In genomic region chr16:13766334-13766733, GRCh38 we compare ENCODE assay signal across 28 cellular contexts.
"Had no signal": no experiment of that assay in that cellular context is flagged by ENCODE, and none has a peak within 500 bp of the region (broad histone marks: within the 10 kb centered on the region; RNA-seq: fewer than 3 reads in every experiment).

No MANE protein-coding gene starts in this region.

- H3K4me1 Mint-ChIP-seq: stimulated activated effector memory CD8-positive, alpha-beta T cell treated with anti-CD3 and anti-CD28 coated beads, Interleukin-12 subunit alpha, Interleukin-12 subunit beta, amount 100 ng/mL, for 72 hours; stimulated activated memory B cell treated with anti-CD40 and anti-IgM and Interleukin-4, amounts not matched to agents 10 μg/mL and 1 μg/mL and 100 μg/mL, for 72 hours; stimulated activated naive B cell treated with anti-CD40 and anti-IgM and Interleukin-4, amounts not matched to agents 10 μg/mL and 1 μg/mL and 100 μg/mL, for 72 hours; stimulated activated naive CD8-positive, alpha-beta T cell treated with anti-CD3 and anti-CD28 coated beads, Interleukin-15, amount 100 ng/mL, for 72 hours had no signal

- H3K27me3 ChIP-seq: stomach, suprapubic skin, testis, thyroid gland, tibial artery, tibial nerve, transverse colon, upper lobe of left lung, upper lobe of right lung, vagina had no signal

- ATAC-seq: stimulated activated effector memory CD8-positive, alpha-beta T cell treated with anti-CD3 and anti-CD28 coated beads, Interleukin-12 subunit alpha, Interleukin-12 subunit beta, amount 100 ng/mL, for 72 hours; stimulated activated memory B cell treated with anti-CD40 and anti-IgM and Interleukin-4, amounts not matched to agents 10 μg/mL and 1 μg/mL and 100 μg/mL, for 72 hours; stimulated activated naive B cell treated with anti-CD40 and anti-IgM and Interleukin-4, amounts not matched to agents 10 μg/mL and 1 μg/mL and 100 μg/mL, for 72 hours; stimulated activated naive CD8-positive, alpha-beta T cell treated with anti-CD3 and anti-CD28 coated beads, Interleukin-15, amount 100 ng/mL, for 72 hours; stimulated activated naive CD8-positive, alpha-beta T cell treated with anti-CD3 and anti-CD28 coated beads, Interleukin-15, Interleukin-2, amounts not matched to agents 100 U/mL and 50 U/mL, for 24 hours; upper lobe of right lung had no signal

- H3K4me3 ChIP-seq: stomach, suprapubic skin, testis, thoracic aorta, thyroid gland, tibial artery, tibial nerve, transverse colon, upper lobe of left lung, upper lobe of right lung, uterus, vagina had no signal

- H3K36me3 Mint-ChIP-seq: stimulated activated effector memory CD8-positive, alpha-beta T cell treated with anti-CD3 and anti-CD28 coated beads, Interleukin-12 subunit alpha, Interleukin-12 subunit beta, amount 100 ng/mL, for 72 hours; stimulated activated memory B cell treated with anti-CD40 and anti-IgM and Interleukin-4, amounts not matched to agents 10 μg/mL and 1 μg/mL and 100 μg/mL, for 72 hours; stimulated activated naive B cell treated with anti-CD40 and anti-IgM and Interleukin-4, amounts not matched to agents 10 μg/mL and 1 μg/mL and 100 μg/mL, for 72 hours; type B pancreatic cell had no signal

- H3K4me3 Mint-ChIP-seq: stimulated activated effector memory CD8-positive, alpha-beta T cell treated with anti-CD3 and anti-CD28 coated beads, Interleukin-12 subunit alpha, Interleukin-12 subunit beta, amount 100 ng/mL, for 72 hours; stimulated activated memory B cell treated with anti-CD40 and anti-IgM and Interleukin-4, amounts not matched to agents 10 μg/mL and 1 μg/mL and 100 μg/mL, for 72 hours; stimulated activated naive B cell treated with anti-CD40 and anti-IgM and Interleukin-4, amounts not matched to agents 10 μg/mL and 1 μg/mL and 100 μg/mL, for 72 hours; stimulated activated naive CD8-positive, alpha-beta T cell treated with anti-CD3 and anti-CD28 coated beads, Interleukin-15, amount 100 ng/mL, for 72 hours; stimulated activated naive CD8-positive, alpha-beta T cell treated with anti-CD3 and anti-CD28 coated beads, Interleukin-15, Interleukin-2, amounts not matched to agents 100 ng/mL and 50 ng/mL, for 24 hours; type B pancreatic cell had no signal

- H3K4me1 ChIP-seq: stomach, suprapubic skin, testis, thyroid gland, tibial artery, tibial nerve, transverse colon, upper lobe of left lung, upper lobe of right lung, uterus, vagina had no signal

- H3K36me3 ChIP-seq: stomach, suprapubic skin, thoracic aorta, thyroid gland, tibial artery, tibial nerve, transverse colon, upper lobe of left lung, upper lobe of right lung, uterus, vagina had no signal

- H3K27ac ChIP-seq: stomach, suprapubic skin, testis, thoracic aorta, thyroid gland, tibial artery, tibial nerve, transverse colon, upper lobe of left lung, upper lobe of right lung, uterus, vagina had no signal

- H3K27me3 Mint-ChIP-seq: stimulated activated memory B cell treated with anti-CD40 and anti-IgM and Interleukin-4, amounts not matched to agents 10 μg/mL and 1 μg/mL and 100 μg/mL, for 72 hours; stimulated activated naive CD8-positive, alpha-beta T cell treated with anti-CD3 and anti-CD28 coated beads, Interleukin-15, amount 100 ng/mL, for 72 hours had no signal

- H3K27ac Mint-ChIP-seq: stimulated activated effector memory CD8-positive, alpha-beta T cell treated with anti-CD3 and anti-CD28 coated beads, Interleukin-12 subunit alpha, Interleukin-12 subunit beta, amount 100 ng/mL, for 72 hours; stimulated activated memory B cell treated with anti-CD40 and anti-IgM and Interleukin-4, amounts not matched to agents 10 μg/mL and 1 μg/mL and 100 μg/mL, for 72 hours; stimulated activated naive B cell treated with anti-CD40 and anti-IgM and Interleukin-4, amounts not matched to agents 10 μg/mL and 1 μg/mL and 100 μg/mL, for 72 hours; stimulated activated naive CD8-positive, alpha-beta T cell treated with anti-CD3 and anti-CD28 coated beads, Interleukin-15, amount 100 ng/mL, for 72 hours; stimulated activated naive CD8-positive, alpha-beta T cell treated with anti-CD3 and anti-CD28 coated beads, Interleukin-15, Interleukin-2, amounts not matched to agents 100 ng/mL and 50 ng/mL, for 24 hours; type B pancreatic cell had no signal

- DNase-seq: stimulated activated CD4-positive, alpha-beta T cell treated with anti-CD3 and anti-CD28 coated beads, Interleukin-2, amount 100 ng/mL, for 48 hours; stimulated activated CD4-positive, alpha-beta T cell treated with anti-CD3 and anti-CD28 coated beads, Interleukin-4, amount 100 ng/mL, for 1 hour; stimulated activated CD4-positive, alpha-beta T cell treated with anti-CD3 and anti-CD28 coated beads, Interleukin-4, amount 100 ng/mL, for 24 hours; stimulated activated CD4-positive, alpha-beta T cell treated with anti-CD3 and anti-CD28 coated beads, Interleukin-4, amount 100 ng/mL, for 4 hours; stimulated activated CD8-positive, alpha-beta memory T cell treated with anti-CD3 and anti-CD28 coated beads, Interleukin-4, amount 100 ng/mL, for 48 hours; stimulated activated naive B cell treated with anti-CD40 and anti-IgM and Interleukin-4, amounts not matched to agents 10 μg/mL and 1 μg/mL and 100 μg/mL, for 72 hours; stimulated activated naive CD4-positive, alpha-beta T cell; stimulated activated naive CD4-positive, alpha-beta T cell treated with Interleukin-2 at 50 U/mL for 16 hours; stimulated activated naive CD8-positive, alpha-beta T cell treated with anti-CD3 and anti-CD28 coated beads, Interleukin-15, amount 100 ng/mL, for 72 hours; stimulated activated naive CD8-positive, alpha-beta T cell treated with anti-CD3 and anti-CD28 coated beads, Interleukin-15, Interleukin-2, amounts not matched to agents 100 U/mL and 50 U/mL, for 24 hours; stomach; substantia nigra; testis; thyroid gland; tibial artery; transverse colon; trophoblast cell; upper lobe of left lung; upper lobe of right lung; uterus had no signal

- H3K9me3 ChIP-seq: stomach, suprapubic skin, testis, thoracic aorta, thyroid gland, tibial artery, tibial nerve, transverse colon, upper lobe of left lung, upper lobe of right lung, uterus, vagina had no signal

- H3K9me3 Mint-ChIP-seq: stimulated activated effector memory CD8-positive, alpha-beta T cell treated with anti-CD3 and anti-CD28 coated beads, Interleukin-12 subunit alpha, Interleukin-12 subunit beta, amount 100 ng/mL, for 72 hours; stimulated activated naive CD8-positive, alpha-beta T cell treated with anti-CD3 and anti-CD28 coated beads, Interleukin-15, amount 100 ng/mL, for 72 hours; stimulated activated naive CD8-positive, alpha-beta T cell treated with anti-CD3 and anti-CD28 coated beads, Interleukin-15, Interleukin-2, amounts not matched to agents 100 ng/mL and 50 ng/mL, for 24 hours; type B pancreatic cell had no signal
